In genomic region chr20:33441142-33441955, GRCh38 we compare ENCODE assay signal across 15 cellular contexts. TPM values are rescaled to one million over a fixed set of nuclear protein-coding genes. Genes with fewer than 3 reads are reported as not detected.
A peak's percentile ranks its signal among the peaks of the same experiment; 100 is the strongest.
DNase-seq lines count a peak whose midpoint lies in the region; ATAC-seq and TF ChIP-seq lines count a peak whose summit lies in the region.
"Had no signal": no experiment of that assay in that cellular context is flagged by ENCODE, and none has a peak within 500 bp of the region (broad histone marks: within the 10 kb centered on the region; RNA-seq: fewer than 3 reads in every experiment).

No MANE protein-coding gene starts in this region.

- peak overlapping the region; percentile 55 for H3K27ac Mint-ChIP-seq in type B pancreatic cell

- H3K9me3 Mint-ChIP-seq in type B pancreatic cell = no peaks in the 10 kb centered on the region

- intact Hi-C loops in Right ventricle myocardium inferior (cut with DNase I) (no loop called here), adrenal gland (cut with DNase I) (no loop called here)

- peak overlapping the region; percentile 84 for H3K4me3 Mint-ChIP-seq in type B pancreatic cell

- H3K9me3 ChIP-seq in cardiac muscle cell (ENCODE audit: low read depth) (no peaks in the 10 kb centered on the region), adrenal gland (replicated peaks in 1 of 3) (no peaks in the 10 kb centered on the region)
- H3K9me3 ChIP-seq: BE2C had no signal

- H3K27ac ChIP-seq in cardiac muscle cell (peak overlapping the region; percentile 92), adrenal gland (peak overlapping the region in 1 of 5 donors; percentile 5)

- H3K4me1 ChIP-seq in cardiac muscle cell (ENCODE audit: low read depth) = peaks cover 48% of the 10 kb centered on the region
- peaks cover 4 to 17% of the 10 kb centered on the region in 2 donors for H3K4me1 ChIP-seq in adrenal gland (replicated peaks in 1 of 2)
- H3K4me1 ChIP-seq: BE2C had no signal

- 36 to 60% (median 50%) methylated on average over 3 to 7 of the region's 7 CpGs for WGBS in adrenal gland, 4 donors

- no peak for TF ChIP-seq POLR2A in adrenal gland (IDR thresholded peaks at IDR 0.05)

- H3K27me3 ChIP-seq in cardiac muscle cell (no peaks in the 10 kb centered on the region), adrenal gland (no peaks in the 10 kb centered on the region)

- H3K4me3 ChIP-seq in cardiac muscle cell (peak overlapping the region; percentile 68), adrenal gland (no peak overlapping the region)

- H3K27me3 Mint-ChIP-seq in type B pancreatic cell = peaks cover 7% of the 10 kb centered on the region

- peaks cover 25% of the 10 kb centered on the region for H3K4me1 Mint-ChIP-seq in type B pancreatic cell (ENCODE audit: unreplicated experiment)

- TF ChIP-seq CTCF in cardiac muscle cell (IDR thresholded peaks at IDR 0.05; ENCODE audit: low read depth, low read length) (no peak), adrenal gland (IDR thresholded peaks at IDR 0.05) (no peak), type B pancreatic cell (conservative IDR thresholded peaks at IDR 0.05) (no peak)

- H3K36me3 Mint-ChIP-seq in type B pancreatic cell = no peaks in the 10 kb centered on the region

- peaks cover 13% of the 10 kb centered on the region for H3K36me3 ChIP-seq in cardiac muscle cell
- no peaks in the 10 kb centered on the region for H3K36me3 ChIP-seq in adrenal gland (replicated peaks in 1 of 2)
- H3K36me3 ChIP-seq: BE2C had no signal

- no peak for ATAC-seq in Right ventricle myocardium inferior
- ATAC-seq in GM19023 (IDR thresholded peaks at IDR 0.05; ENCODE audit: unreplicated experiment) = no peak
- no peak for ATAC-seq in GM21576 (IDR thresholded peaks at IDR 0.05; ENCODE audit: unreplicated experiment)

- DNase-seq in cardiac muscle cell (ENCODE audit: low read depth in 1 of 2, low spot score in 1 of 2) = peak in 1 of 2 donors; percentile 94
- DNase-seq in Right ventricle myocardium inferior (ENCODE audit: missing footprints) = no peak
- DNase-seq in adrenal gland = peak; percentile 32 to 73 (median 70)
- peak; percentile 4 for DNase-seq in midbrain (lab: John Stamatoyannopoulos, UW)
- no peak for DNase-seq in type B pancreatic cell (ENCODE audit: extremely low spot score, unreplicated experiment)
- no peak for DNase-seq in activated naive CD4-positive, alpha-beta T cell treated with anti-CD3 and anti-CD28 coated beads, Interleukin-2, amount 50 U/mL, for 16 hours
- DNase-seq: activated gamma-delta T cell; BE2C; erythroblast; GF-D8; mesenchymal stem cell; NCI-H146; stimulated activated CD4-positive, alpha-beta T cell treated with anti-CD3 and anti-CD28 coated beads, Interleukin-4, amount 100 ng/mL, for 1 hour had no signal

RNA-seq across cellular contexts. Expression of gene SNTA1, which starts 2.2 kb away (rescaled TPM):
- total RNA-seq in cardiac muscle cell (408 and 409 TPM in 2 replicates), Right ventricle myocardium inferior (199 TPM), adrenal gland (10 to 100 TPM; 11.5 to 73.2 (median 33.2) TPM), type B pancreatic cell (ENCODE audit: low replicate concordance) (7.6 and 19.5 TPM in 2 replicates)
- polyA plus RNA-seq in cardiac muscle cell (329 and 393 TPM in 2 replicates), adrenal gland (10 to 100 TPM in 2 of 3 donors, 1 to 10 TPM in 1; 4.3 to 42.2 (median 29.3) TPM)

RNA-seq across cellular contexts. Expression of gene CDK5RAP1, which starts 40.0 kb away (rescaled TPM):
- 24.1 and 37.9 TPM in 2 replicates for total RNA-seq in cardiac muscle cell
- 47.8 and 52.3 TPM in 2 replicates for polyA plus RNA-seq in cardiac muscle cell
- total RNA-seq in Right ventricle myocardium inferior = 18.3 TPM
- total RNA-seq in adrenal gland = 10 to 100 TPM; 11.3 to 38.8 (median 22.8) TPM
- 100 to 1,000 TPM in 1 of 3 donors, 10 to 100 TPM in 2; 30.4 to 134 (median 67.8) TPM for polyA plus RNA-seq in adrenal gland
- 48.4 and 58.3 TPM in 2 replicates for total RNA-seq in type B pancreatic cell (ENCODE audit: low replicate concordance)

RNA-seq across cellular contexts. Expression of gene CBFA2T2, which starts 48.5 kb away (rescaled TPM):
- total RNA-seq in cardiac muscle cell (28.1 and 53.1 TPM in 2 replicates), Right ventricle myocardium inferior (11.3 TPM), adrenal gland (10 to 100 TPM in 5 of 8 donors, 1 to 10 TPM in 3; 8.3 to 16.7 (median 10.2) TPM), type B pancreatic cell (ENCODE audit: low replicate concordance) (39.8 and 52.3 TPM in 2 replicates)
- polyA plus RNA-seq in cardiac muscle cell (36.7 and 57.0 TPM in 2 replicates), adrenal gland (10 to 100 TPM in 1 of 3 donors, 1 to 10 TPM in 2; 5.3 to 10.3 (median 6.5) TPM)

Comparison
In these comparisons a context has a peak if more than half of its experiments do, and no peak if none do; other contexts are left out.
1. DNase-seq: peak in adrenal gland (7 of 7) and midbrain (single experiment); none in Right ventricle myocardium inferior (single experiment), type B pancreatic cell (single experiment) and activated naive CD4-positive, alpha-beta T cell treated with anti-CD3 and anti-CD28 coated beads, Interleukin-2, amount 50 U/mL, for 16 hours (single experiment).